32 cellular contexts compared by ENCODE assay signal in genomic region chr7:115951547-115951946, GRCh38.
"Had no signal": no experiment of that assay in that cellular context is flagged by ENCODE, and none has a peak within 500 bp of the region (broad histone marks: within the 10 kb centered on the region; RNA-seq: fewer than 3 reads in every experiment).

No MANE protein-coding gene starts in this region.

- H3K36me3 ChIP-seq: adrenal gland, brain microvascular endothelial cell, breast epithelium had no signal

- H3K9me3 ChIP-seq: adrenal gland, body of pancreas, breast epithelium had no signal

- H3K4me3 ChIP-seq: adrenal gland, body of pancreas, breast epithelium had no signal

- H3K27me3 ChIP-seq: adrenal gland, body of pancreas, brain microvascular endothelial cell, breast epithelium had no signal

- FAIRE-seq: astrocyte had no signal

- H3K27ac ChIP-seq: adrenal gland, body of pancreas, brain microvascular endothelial cell, breast epithelium, VCaP had no signal

- DNase-seq: activated B cell treated with CpG ODN at 0.5 μM for 24 hours; activated CD4-positive, alpha-beta memory T cell treated with anti-CD3 and anti-CD28 coated beads for 36 hours; activated CD4-positive, alpha-beta T cell treated with anti-CD3 and anti-CD28 coated beads for 4 hours; activated CD4-positive, alpha-beta T cell treated with anti-CD3 and anti-CD28 coated beads, Interleukin-2, amount 10 ng/mL, durations not matched to agents 24 days and 14 days; activated CD4-positive, alpha-beta T cell treated with anti-CD3 and anti-CD28 coated beads, Interleukin-2, amount 50 U/mL, for 1 hour; activated CD4-positive, alpha-beta T cell treated with anti-CD3 and anti-CD28 coated beads, Interleukin-2, amount 50 U/mL, for 4 hours; activated CD4-positive, CD25-positive, alpha-beta regulatory T cell treated with anti-CD3 and anti-CD28 coated beads, Interleukin-2, amount 50 U/mL, for 72 hours; activated CD8-positive, alpha-beta memory T cell treated with anti-CD3 and anti-CD28 coated beads, Interleukin-2, amount 50 U/mL, for 4 hours; activated CD8-positive, alpha-beta T cell treated with anti-CD3 and anti-CD28 coated beads for 36 hours; activated effector memory CD4-positive, alpha-beta T cell treated with anti-CD3 and anti-CD28 coated beads, Interleukin-2, amount 50 U/mL, for 16 hours; activated gamma-delta T cell treated with Interleukin-2 at 50 U/mL for 16 hours; activated naive CD4-positive, alpha-beta T cell; activated naive CD4-positive, alpha-beta T cell treated with anti-CD3 and anti-CD28 coated beads for 36 hours; activated naive CD4-positive, alpha-beta T cell treated with anti-CD3 and anti-CD28 coated beads, Interleukin-2, amount 50 U/mL, for 16 hours; activated naive CD8-positive, alpha-beta T cell treated with anti-CD3 and anti-CD28 coated beads for 36 hours; activated T-cell treated with anti-CD3 and anti-CD28 coated beads for 4 hours; activated T-cell treated with anti-CD3 and anti-CD28 coated beads, Interleukin-2, amount 50 U/mL, for 1 hour; activated T-cell treated with anti-CD3 and anti-CD28 coated beads, Interleukin-2, amount 50 U/mL, for 4 hours; activated T-cell treated with anti-CD3 and anti-CD28 coated beads, Interleukin-2, amount 50 U/mL, for 72 hours; adrenal gland; amniotic stem cell; aorta; body of pancreas; brain microvascular endothelial cell; central memory CD4-positive, alpha-beta T cell; T-helper 2 cell; T-helper 9 cell had no signal

- ATAC-seq: activated CD8-positive, alpha-beta T cell treated with anti-CD3 and anti-CD28 coated beads for 36 hours; activated naive CD4-positive, alpha-beta T cell treated with anti-CD3 and anti-CD28 coated beads, Interleukin-2, amount 50 U/mL, for 72 hours; activated T-cell treated with anti-CD3 and anti-CD28 coated beads, Interleukin-2, amount 50 U/mL, for 4 hours; activated T-cell treated with anti-CD3 and anti-CD28 coated beads, Interleukin-2, amount 50 U/mL, for 72 hours; activated T-helper 17 cell treated with anti-CD3 and anti-CD28 coated beads, Interleukin-2, amount 50 U/mL, for 72 hours; body of pancreas had no signal

- H3K4me1 ChIP-seq: adrenal gland, body of pancreas, breast epithelium had no signal
